ENCODE assay signal across 12 cellular contexts in genomic region chrX:2484232-2484631, GRCh38. TPM values are rescaled to one million over a fixed set of nuclear protein-coding genes. Genes with fewer than 3 reads are reported as not detected.
A peak's percentile ranks its signal among the peaks of the same experiment; 100 is the strongest.
DNase-seq lines count a peak whose midpoint lies in the region; ATAC-seq, FAIRE-seq and TF ChIP-seq lines count a peak whose summit lies in the region.
"Had no signal": no experiment of that assay in that cellular context is flagged by ENCODE, and none has a peak within 500 bp of the region (broad histone marks: within the 10 kb centered on the region; RNA-seq: fewer than 3 reads in every experiment).

No MANE protein-coding gene starts in this region.

- no peak for TF ChIP-seq POLR2A in esophagus squamous epithelium (IDR thresholded peaks at IDR 0.05)
- TF ChIP-seq POLR2A in stomach (IDR thresholded peaks at IDR 0.05) = no peak
- TF ChIP-seq POLR2A in GM12891 (IDR thresholded peaks at IDR 0.05; ENCODE audit: low read depth, low read length) = no peak

- TF ChIP-seq CTCF in esophagus squamous epithelium (IDR thresholded peaks at IDR 0.05) = no peak
- no peak for TF ChIP-seq CTCF in lower lobe of right lung (IDR thresholded peaks at IDR 0.05)
- no peak for TF ChIP-seq CTCF in stomach (IDR thresholded peaks at IDR 0.05)

- no peak for FAIRE-seq in GM12891 (lab: Jason Lieb, UNC)

- peak overlapping the region; percentile 27 for H3K27ac ChIP-seq in HUES64 (ENCODE audit: low read depth, low read length)
- peak overlapping the region in 3 of 4 donors; percentile 36 to 82 (median 76) for H3K27ac ChIP-seq in esophagus squamous epithelium
- H3K27ac ChIP-seq in lower lobe of right lung = peak overlapping the region; percentile 56
- H3K27ac ChIP-seq in stomach = peak overlapping the region in 4 of 5 donors; percentile 64 to 77 (median 67)

- DNase-seq in esophagus squamous epithelium (lab: John Stamatoyannopoulos, UW) (no peak), lower lobe of right lung (no peak), stomach (no peak), OCI-M1 (lab: John Stamatoyannopoulos, UW) (no peak), occipital lobe (lab: John Stamatoyannopoulos, UW) (no peak), GM12891 (ENCODE audit: insufficient read length, low spot score) (no peak)
- DNase-seq: H7, KBM-7, NCI-H2107 had no signal

- peaks cover 33% of the 10 kb centered on the region for H3K36me3 ChIP-seq in HUES64 (ENCODE audit: insufficient read depth, low read length)
- H3K36me3 ChIP-seq in esophagus squamous epithelium = peaks cover 5 to 30% (median 10%) of the 10 kb centered on the region in 3 donors
- peaks cover 39% of the 10 kb centered on the region for H3K36me3 ChIP-seq in lower lobe of right lung
- peaks cover 29 to 33% (median 31%) of the 10 kb centered on the region in 4 donors for H3K36me3 ChIP-seq in stomach

- TF ChIP-seq EP300 in stomach (IDR thresholded peaks at IDR 0.05) = no peak

- H3K9me3 ChIP-seq in HUES64 (ENCODE audit: insufficient read depth, low read depth, low read length) (no peaks in the 10 kb centered on the region), esophagus squamous epithelium (no peaks in the 10 kb centered on the region), lower lobe of right lung (no peaks in the 10 kb centered on the region), stomach (no peaks in the 10 kb centered on the region)

- H3K4me3 ChIP-seq in HUES64 (ENCODE audit: low read length) (no peak overlapping the region), esophagus squamous epithelium (peak overlapping the region in 3 of 4 donors; percentile 6 to 41 (median 22)), lower lobe of right lung (peak overlapping the region; percentile 19), stomach (peak overlapping the region in 3 of 4 donors; percentile 18 to 25 (median 19))
- H3K4me3 ChIP-seq: BLaER1 had no signal

- ATAC-seq in lower lobe of right lung = peak in 1 of 2 donors; percentile 57
- no peak for ATAC-seq in GM18870 (IDR thresholded peaks at IDR 0.05; ENCODE audit: unreplicated experiment)

- 85% methylated on average over 11 of the region's 11 CpGs for whole genome bisulfite sequencing in HUES64
- WGBS in esophagus squamous epithelium, 2 donors = 56 to 80% methylated on average over 2 to 7 of the region's 11 CpGs
- WGBS in stomach, 5 donors = 62 to 79% (median 64%) methylated on average over 11 of the region's 11 CpGs

- intact Hi-C loops in esophagus squamous epithelium (cut with DNase I) = no loop called here
- intact Hi-C loops in lower lobe of right lung (cut with DNase I) = no loop called here
- intact Hi-C loops in stomach (cut with DNase I; ENCODE audit: low total_unique reads) = no loop called here

- H3K4me1 ChIP-seq in HUES64 (ENCODE audit: insufficient read depth, low read length) = peaks cover 10% of the 10 kb centered on the region
- H3K4me1 ChIP-seq in esophagus squamous epithelium = peaks cover 0 to 43% (median 0%) of the 10 kb centered on the region in 3 donors
- H3K4me1 ChIP-seq in lower lobe of right lung = no peaks in the 10 kb centered on the region
- H3K4me1 ChIP-seq in stomach = peaks cover 0 to 30% (median 7%) of the 10 kb centered on the region in 4 donors

- H3K27me3 ChIP-seq in HUES64 (ENCODE audit: insufficient read depth, low read length) = no peaks in the 10 kb centered on the region
- no peaks in the 10 kb centered on the region for H3K27me3 ChIP-seq in esophagus squamous epithelium
- H3K27me3 ChIP-seq in lower lobe of right lung (ENCODE audit: low read depth) = no peaks in the 10 kb centered on the region
- no peaks in the 10 kb centered on the region for H3K27me3 ChIP-seq in stomach
- H3K27me3 ChIP-seq: BLaER1 had no signal

- 0 out of 2 replicates have a peak overlapping the region, but pooled peaks have one; percentile 37 for H3K9ac ChIP-seq in HUES64 (ENCODE audit: low read depth, low read length)
- H3K9ac ChIP-seq: BLaER1 had no signal

TF ChIP-seq in GM12891, 5 proteins besides CTCF, POLR2A, EP300 and RAD21:
- TF ChIP-seq POLR2AphosphoS5 (IDR thresholded peaks at IDR 0.05; ENCODE audit: low read depth, low read length) (no peak), TAF1 (IDR thresholded peaks at IDR 0.05; ENCODE audit: low read depth, low read length) (no peak), POU2F2 (IDR thresholded peaks at IDR 0.05; ENCODE audit: low read depth, low read length) (no peak), SPI1 (IDR thresholded peaks at IDR 0.05; ENCODE audit: low read depth, low read length) (no peak), PAX5 (IDR thresholded peaks at IDR 0.05; ENCODE audit: insufficient read depth, low read length, severe bottlenecking) (no peak)

RNA-seq across cellular contexts. Expression of gene DHRSX, which starts 16.5 kb away (rescaled TPM):
- 25.8 TPM for polyA plus RNA-seq in HUES64 (2013, experiment 1 of 2)
- polyA plus RNA-seq in HUES64 (2013, experiment 2 of 2) = 37.3 TPM
- total RNA-seq in esophagus squamous epithelium (10 to 100 TPM in 1 of 4 donors, 1 to 10 TPM in 3; 4.1 to 12.2 (median 8.0) TPM), lower lobe of right lung (31.9 TPM), stomach (10 to 100 TPM; 17.7 to 69.4 (median 23.7) TPM), occipital lobe (18.7 TPM)
- polyA plus RNA-seq in stomach = 10 to 100 TPM; 11.2 to 19.6 (median 12.9) TPM
- polyA plus RNA-seq in GM12891 (2012; ENCODE audit: low read depth, missing spikeins) = 19.1 TPM

RNA-seq across cellular contexts. Expression of gene ZBED1, which starts 16.5 kb away (rescaled TPM):
- 25.3 TPM for polyA plus RNA-seq in HUES64 (2013, experiment 1 of 2)
- 26.4 TPM for polyA plus RNA-seq in HUES64 (2013, experiment 2 of 2)
- 10 to 100 TPM; 17.5 to 31.0 (median 25.5) TPM for total RNA-seq in esophagus squamous epithelium
- total RNA-seq in lower lobe of right lung = 46.3 TPM
- total RNA-seq in stomach = 10 to 100 TPM; 11.1 to 61.4 (median 31.2) TPM
- polyA plus RNA-seq in stomach = 10 to 100 TPM; 10.9 to 20.2 (median 13.9) TPM
- 30.3 TPM for total RNA-seq in occipital lobe
- polyA plus RNA-seq in GM12891 (2012; ENCODE audit: low read depth, missing spikeins) = 26.6 TPM
